Comparison of ENCODE assay signal across 23 cellular contexts in the genomic region with DNA sequence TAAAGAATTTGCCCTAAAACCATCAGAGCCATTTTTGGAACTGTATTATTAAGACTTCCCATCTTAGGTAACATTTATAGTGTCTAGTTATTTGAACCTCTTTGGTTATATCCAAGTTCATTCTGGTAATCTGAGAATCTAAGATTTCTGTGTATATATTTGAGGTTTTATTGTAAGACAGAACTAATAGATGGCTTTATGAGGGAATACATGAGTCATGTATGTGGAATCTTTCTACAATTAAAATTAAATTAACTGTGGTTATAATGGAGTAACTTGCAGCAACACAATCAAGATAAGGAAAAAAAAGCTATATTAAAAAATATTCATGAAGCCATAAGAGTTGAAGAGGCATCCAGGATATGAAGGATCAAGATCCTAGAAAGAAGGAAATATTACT.
"Had no signal": no experiment of that assay in that cellular context is flagged by ENCODE, and none has a peak within 500 bp of the region (broad histone marks: within the 10 kb centered on the region; RNA-seq: fewer than 3 reads in every experiment).

No MANE protein-coding gene starts in this region.

- H3K36me3 ChIP-seq: esophagus muscularis mucosa, neutrophil, right lobe of liver, tibial nerve had no signal

- H3K9me3 Mint-ChIP-seq: central memory CD8-positive, alpha-beta T cell had no signal

- H3K27me3 Mint-ChIP-seq: dendritic cell treated with granulocyte-macrophage colony-stimulating factor and Interleukin-4, amounts not matched to agents 40 ng/mL and 50 ng/mL, for 4 days had no signal

- H3K4me1 ChIP-seq: esophagus muscularis mucosa, right lobe of liver, tibial nerve had no signal

- ATAC-seq: left colon, right lobe of liver had no signal

- H3K4me3 ChIP-seq: esophagus muscularis mucosa, right lobe of liver, tibial nerve had no signal

- H3K27me3 ChIP-seq: esophagus muscularis mucosa, neutrophil, right lobe of liver, tibial nerve had no signal

- H3K36me3 Mint-ChIP-seq: activated naive CD8-positive, alpha-beta T cell treated with anti-CD3 and anti-CD28 coated beads, Interleukin-2, amount 10 ng/mL, durations not matched to agents 7 days and 5 days; mesothelial cell of epicardium; naive B cell had no signal

- H3K4me1 Mint-ChIP-seq: activated naive CD8-positive, alpha-beta T cell treated with anti-CD3 and anti-CD28 coated beads, Interleukin-2, amount 10 ng/mL, durations not matched to agents 7 days and 5 days; central memory CD8-positive, alpha-beta T cell; naive B cell; nephron progenitor cell had no signal

- H3K9me3 ChIP-seq: esophagus muscularis mucosa, neutrophil, right lobe of liver had no signal

- H3K4me3 Mint-ChIP-seq: activated naive CD4-positive, alpha-beta T cell treated with anti-CD3 and anti-CD28 coated beads for 36 hours; activated naive CD8-positive, alpha-beta T cell treated with anti-CD3 and anti-CD28 coated beads, Interleukin-2, amount 10 ng/mL, durations not matched to agents 7 days and 5 days; central memory CD8-positive, alpha-beta T cell; dendritic cell treated with granulocyte-macrophage colony-stimulating factor and Interleukin-4, amounts not matched to agents 40 ng/mL and 50 ng/mL, for 4 days; mesothelial cell of epicardium; naive B cell; nephron progenitor cell had no signal

- H3K27ac ChIP-seq: esophagus muscularis mucosa, neutrophil, right lobe of liver, tibial nerve, VCaP had no signal

- H3K27ac Mint-ChIP-seq: activated naive CD4-positive, alpha-beta T cell treated with anti-CD3 and anti-CD28 coated beads for 36 hours; activated naive CD8-positive, alpha-beta T cell treated with anti-CD3 and anti-CD28 coated beads, Interleukin-2, amount 10 ng/mL, durations not matched to agents 7 days and 5 days; dendritic cell treated with granulocyte-macrophage colony-stimulating factor and Interleukin-4, amounts not matched to agents 40 ng/mL and 50 ng/mL, for 4 days; mesothelial cell of epicardium; naive B cell; nephron progenitor cell had no signal

- DNase-seq: activated CD4-positive, alpha-beta T cell treated with anti-CD3 and anti-CD28 coated beads for 4 hours; activated CD4-positive, alpha-beta T cell treated with anti-CD3 and anti-CD28 coated beads, Interleukin-2, amount 50 U/mL, for 4 hours; activated effector memory CD4-positive, alpha-beta T cell treated with Interleukin-2 at 50 U/mL for 16 hours; activated naive CD4-positive, alpha-beta T cell treated with anti-CD3 and anti-CD28 coated beads for 36 hours; activated naive CD8-positive, alpha-beta T cell treated with anti-CD3 and anti-CD28 coated beads, Interleukin-2, amount 10 ng/mL, durations not matched to agents 7 days and 5 days; amniotic stem cell; effector CD4-positive, alpha-beta T cell; head of caudate nucleus; hippocampal formation; kidney; left colon; naive B cell; nephron progenitor cell; right lobe of liver; stimulated activated CD4-positive, alpha-beta T cell treated with anti-CD3 and anti-CD28 coated beads, Interleukin-2, amount 100 ng/mL, for 48 hours; stimulated activated naive CD4-positive, alpha-beta T cell treated with Interleukin-2 at 50 U/mL for 16 hours had no signal
